In the genomic region with DNA sequence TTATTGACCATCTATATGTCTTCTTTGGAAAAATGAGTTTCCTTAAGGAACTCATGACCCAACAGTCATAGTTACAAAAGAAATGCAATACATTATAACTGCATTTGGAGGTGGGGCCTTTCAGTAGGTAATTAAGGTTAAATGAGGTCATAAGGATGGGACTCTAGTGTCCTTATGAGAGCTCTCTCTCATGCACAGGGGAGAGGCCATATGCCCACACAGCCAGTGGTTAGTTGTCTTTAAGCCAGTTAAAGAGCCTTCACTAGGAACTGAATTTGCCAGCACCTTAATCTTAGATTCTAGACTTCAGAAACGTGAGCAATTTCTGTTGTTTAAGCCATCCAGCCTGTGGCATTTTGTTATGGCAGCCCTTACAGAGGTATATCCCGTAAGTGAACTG, we compare ENCODE assay signal across 12 cellular contexts. TPM values are rescaled to one million over a fixed set of nuclear protein-coding genes. Genes with fewer than 3 reads are reported as not detected.
DNase-seq lines count a peak whose midpoint lies in the region; ATAC-seq lines count a peak whose summit lies in the region.
"Had no signal": no experiment of that assay in that cellular context is flagged by ENCODE, and none has a peak within 500 bp of the region (broad histone marks: within the 10 kb centered on the region; RNA-seq: fewer than 3 reads in every experiment).

No MANE protein-coding gene starts in this region.

- ATAC-seq in HG03095 (IDR thresholded peaks at IDR 0.05; ENCODE audit: unreplicated experiment): no peak

- DNase-seq in NCI-H82 (lab: John Stamatoyannopoulos, UW): peak; percentile 7
- DNase-seq in NCI-H82 treated with DMSO at 0.1 percent for 48 hours (lab: John Stamatoyannopoulos, UW; ENCODE audit: unreplicated experiment): no peak
- DNase-seq in NCI-H2029 treated with DMSO at 0.1 percent for 48 hours (lab: John Stamatoyannopoulos, UW): peak; percentile 22
- peak; percentile 59 for DNase-seq in cerebellum (ENCODE audit: low spot score)
- no peak for DNase-seq in dermis blood vessel endothelial cell
- DNase-seq: Calu3; CD4-positive, alpha-beta memory T cell; COR-L47; DMS79 treated with DMSO at 0.1 percent for 48 hours; GOT3; HFFc6 had no signal

RNA-seq across cellular contexts. Expression of a gene that starts 27.3 kb away (rescaled TPM):
- 59.9 TPM for total RNA-seq in cerebellum
- total RNA-seq in dermis blood vessel endothelial cell: 33.8 and 45.1 TPM in 2 replicates

RNA-seq across cellular contexts. Expression of a gene that starts 56.0 kb away (rescaled TPM):
- total RNA-seq in cerebellum (2.8 TPM), dermis blood vessel endothelial cell (0.51 and 1.1 TPM in 2 replicates)

Comparison
In these comparisons a context has a peak if more than half of its experiments do, and no peak if none do; other contexts are left out.
1. DNase-seq: peak in NCI-H82 (single experiment), NCI-H2029 treated with DMSO at 0.1 percent for 48 hours (single experiment) and cerebellum (single experiment); none in NCI-H82 treated with DMSO at 0.1 percent for 48 hours (single experiment) and dermis blood vessel endothelial cell (single experiment).